Comparison of ENCODE assay signal across 1 cellular context in the genomic region with DNA sequence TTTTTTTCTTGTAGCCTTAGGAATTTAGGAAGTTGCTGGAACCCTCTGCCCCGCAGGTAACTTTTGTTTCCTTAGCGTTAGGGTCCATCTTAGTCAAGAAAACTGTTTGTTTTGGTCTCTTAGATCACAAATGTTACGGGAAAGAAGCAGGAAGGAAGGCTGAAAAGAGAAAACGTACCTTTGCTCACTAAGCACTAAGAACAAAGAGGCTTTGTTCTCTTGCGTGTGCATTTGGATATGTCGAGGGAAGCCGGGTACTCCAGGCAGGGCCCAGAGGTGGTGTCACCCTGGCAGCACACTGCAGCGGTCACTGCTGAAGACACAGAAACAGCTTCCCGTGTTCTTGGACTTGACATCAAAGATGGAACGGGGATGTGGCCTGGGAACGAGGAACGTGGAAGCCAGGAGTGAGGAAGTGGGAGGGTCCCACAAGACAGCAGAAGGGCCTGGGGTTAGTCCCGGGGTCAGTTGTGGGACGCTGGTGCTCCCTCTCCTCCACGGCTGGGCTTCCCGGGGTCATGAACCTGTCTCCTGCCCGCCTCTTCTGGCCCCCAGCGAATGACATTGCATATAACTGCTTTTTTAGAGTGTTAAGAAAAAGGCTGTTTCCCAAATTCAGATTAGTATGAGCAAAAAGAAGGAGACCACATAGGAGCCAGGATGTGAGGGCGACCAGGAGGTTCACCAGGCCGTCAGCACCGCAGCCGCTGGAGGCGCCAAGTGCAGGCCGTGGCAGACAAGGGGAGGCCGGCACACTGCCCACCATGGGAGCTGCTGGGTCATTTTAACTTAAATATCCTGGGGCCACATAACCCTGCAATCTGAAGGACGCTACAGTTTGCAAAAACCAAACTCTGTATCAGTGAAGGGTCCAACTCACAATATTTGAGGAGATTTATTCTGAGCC.
A peak's percentile ranks its signal among the peaks of the same experiment; 100 is the strongest.
TF ChIP-seq lines count a peak whose summit lies in the region.

No MANE protein-coding gene starts in this region.

TF ChIP-seq in HepG2, 621 proteins besides CTCF, POLR2A, EP300 and RAD21 (continued from another document and continues in another):
- TF ChIP-seq, protein P1, sequence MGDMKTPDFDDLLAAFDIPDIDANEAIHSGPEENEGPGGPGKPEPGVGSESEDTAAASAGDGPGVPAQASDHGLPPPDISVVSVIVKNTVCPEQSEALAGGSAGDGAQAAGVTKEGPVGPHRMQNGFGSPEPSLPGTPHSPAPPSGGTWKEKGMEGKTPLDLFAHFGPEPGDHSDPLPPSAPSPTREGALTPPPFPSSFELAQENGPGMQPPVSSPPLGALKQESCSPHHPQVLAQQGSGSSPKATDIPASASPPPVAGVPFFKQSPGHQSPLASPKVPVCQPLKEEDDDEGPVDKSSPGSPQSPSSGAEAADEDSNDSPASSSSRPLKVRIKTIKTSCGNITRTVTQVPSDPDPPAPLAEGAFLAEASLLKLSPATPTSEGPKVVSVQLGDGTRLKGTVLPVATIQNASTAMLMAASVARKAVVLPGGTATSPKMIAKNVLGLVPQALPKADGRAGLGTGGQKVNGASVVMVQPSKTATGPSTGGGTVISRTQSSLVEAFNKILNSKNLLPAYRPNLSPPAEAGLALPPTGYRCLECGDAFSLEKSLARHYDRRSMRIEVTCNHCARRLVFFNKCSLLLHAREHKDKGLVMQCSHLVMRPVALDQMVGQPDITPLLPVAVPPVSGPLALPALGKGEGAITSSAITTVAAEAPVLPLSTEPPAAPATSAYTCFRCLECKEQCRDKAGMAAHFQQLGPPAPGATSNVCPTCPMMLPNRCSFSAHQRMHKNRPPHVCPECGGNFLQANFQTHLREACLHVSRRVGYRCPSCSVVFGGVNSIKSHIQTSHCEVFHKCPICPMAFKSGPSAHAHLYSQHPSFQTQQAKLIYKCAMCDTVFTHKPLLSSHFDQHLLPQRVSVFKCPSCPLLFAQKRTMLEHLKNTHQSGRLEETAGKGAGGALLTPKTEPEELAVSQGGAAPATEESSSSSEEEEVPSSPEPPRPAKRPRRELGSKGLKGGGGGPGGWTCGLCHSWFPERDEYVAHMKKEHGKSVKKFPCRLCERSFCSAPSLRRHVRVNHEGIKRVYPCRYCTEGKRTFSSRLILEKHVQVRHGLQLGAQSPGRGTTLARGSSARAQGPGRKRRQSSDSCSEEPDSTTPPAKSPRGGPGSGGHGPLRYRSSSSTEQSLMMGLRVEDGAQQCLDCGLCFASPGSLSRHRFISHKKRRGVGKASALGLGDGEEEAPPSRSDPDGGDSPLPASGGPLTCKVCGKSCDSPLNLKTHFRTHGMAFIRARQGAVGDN (CRISPR knock-in tag; IDR thresholded peaks at IDR 0.05) = peak; percentile 88
- TF ChIP-seq, protein P2, sequence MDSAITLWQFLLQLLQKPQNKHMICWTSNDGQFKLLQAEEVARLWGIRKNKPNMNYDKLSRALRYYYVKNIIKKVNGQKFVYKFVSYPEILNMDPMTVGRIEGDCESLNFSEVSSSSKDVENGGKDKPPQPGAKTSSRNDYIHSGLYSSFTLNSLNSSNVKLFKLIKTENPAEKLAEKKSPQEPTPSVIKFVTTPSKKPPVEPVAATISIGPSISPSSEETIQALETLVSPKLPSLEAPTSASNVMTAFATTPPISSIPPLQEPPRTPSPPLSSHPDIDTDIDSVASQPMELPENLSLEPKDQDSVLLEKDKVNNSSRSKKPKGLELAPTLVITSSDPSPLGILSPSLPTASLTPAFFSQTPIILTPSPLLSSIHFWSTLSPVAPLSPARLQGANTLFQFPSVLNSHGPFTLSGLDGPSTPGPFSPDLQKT (CRISPR knock-in tag; IDR thresholded peaks at IDR 0.05; ENCODE audit: borderline replicate concordance) = no peak
- TF ChIP-seq ZBTB3 (CRISPR knock-in tag; IDR thresholded peaks at IDR 0.05; ENCODE audit: borderline replicate concordance, low read depth) = no peak
- TF ChIP-seq, protein P3, sequence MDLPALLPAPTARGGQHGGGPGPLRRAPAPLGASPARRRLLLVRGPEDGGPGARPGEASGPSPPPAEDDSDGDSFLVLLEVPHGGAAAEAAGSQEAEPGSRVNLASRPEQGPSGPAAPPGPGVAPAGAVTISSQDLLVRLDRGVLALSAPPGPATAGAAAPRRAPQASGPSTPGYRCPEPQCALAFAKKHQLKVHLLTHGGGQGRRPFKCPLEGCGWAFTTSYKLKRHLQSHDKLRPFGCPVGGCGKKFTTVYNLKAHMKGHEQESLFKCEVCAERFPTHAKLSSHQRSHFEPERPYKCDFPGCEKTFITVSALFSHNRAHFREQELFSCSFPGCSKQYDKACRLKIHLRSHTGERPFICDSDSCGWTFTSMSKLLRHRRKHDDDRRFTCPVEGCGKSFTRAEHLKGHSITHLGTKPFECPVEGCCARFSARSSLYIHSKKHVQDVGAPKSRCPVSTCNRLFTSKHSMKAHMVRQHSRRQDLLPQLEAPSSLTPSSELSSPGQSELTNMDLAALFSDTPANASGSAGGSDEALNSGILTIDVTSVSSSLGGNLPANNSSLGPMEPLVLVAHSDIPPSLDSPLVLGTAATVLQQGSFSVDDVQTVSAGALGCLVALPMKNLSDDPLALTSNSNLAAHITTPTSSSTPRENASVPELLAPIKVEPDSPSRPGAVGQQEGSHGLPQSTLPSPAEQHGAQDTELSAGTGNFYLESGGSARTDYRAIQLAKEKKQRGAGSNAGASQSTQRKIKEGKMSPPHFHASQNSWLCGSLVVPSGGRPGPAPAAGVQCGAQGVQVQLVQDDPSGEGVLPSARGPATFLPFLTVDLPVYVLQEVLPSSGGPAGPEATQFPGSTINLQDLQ (CRISPR knock-in tag; IDR thresholded peaks at IDR 0.05) = no peak
- TF ChIP-seq, protein P4, sequence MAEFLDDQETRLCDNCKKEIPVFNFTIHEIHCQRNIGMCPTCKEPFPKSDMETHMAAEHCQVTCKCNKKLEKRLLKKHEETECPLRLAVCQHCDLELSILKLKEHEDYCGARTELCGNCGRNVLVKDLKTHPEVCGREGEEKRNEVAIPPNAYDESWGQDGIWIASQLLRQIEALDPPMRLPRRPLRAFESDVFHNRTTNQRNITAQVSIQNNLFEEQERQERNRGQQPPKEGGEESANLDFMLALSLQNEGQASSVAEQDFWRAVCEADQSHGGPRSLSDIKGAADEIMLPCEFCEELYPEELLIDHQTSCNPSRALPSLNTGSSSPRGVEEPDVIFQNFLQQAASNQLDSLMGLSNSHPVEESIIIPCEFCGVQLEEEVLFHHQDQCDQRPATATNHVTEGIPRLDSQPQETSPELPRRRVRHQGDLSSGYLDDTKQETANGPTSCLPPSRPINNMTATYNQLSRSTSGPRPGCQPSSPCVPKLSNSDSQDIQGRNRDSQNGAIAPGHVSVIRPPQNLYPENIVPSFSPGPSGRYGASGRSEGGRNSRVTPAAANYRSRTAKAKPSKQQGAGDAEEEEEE (CRISPR knock-in tag; IDR thresholded peaks at IDR 0.05; ENCODE audit: borderline replicate concordance) = no peak
- TF ChIP-seq, protein P5, sequence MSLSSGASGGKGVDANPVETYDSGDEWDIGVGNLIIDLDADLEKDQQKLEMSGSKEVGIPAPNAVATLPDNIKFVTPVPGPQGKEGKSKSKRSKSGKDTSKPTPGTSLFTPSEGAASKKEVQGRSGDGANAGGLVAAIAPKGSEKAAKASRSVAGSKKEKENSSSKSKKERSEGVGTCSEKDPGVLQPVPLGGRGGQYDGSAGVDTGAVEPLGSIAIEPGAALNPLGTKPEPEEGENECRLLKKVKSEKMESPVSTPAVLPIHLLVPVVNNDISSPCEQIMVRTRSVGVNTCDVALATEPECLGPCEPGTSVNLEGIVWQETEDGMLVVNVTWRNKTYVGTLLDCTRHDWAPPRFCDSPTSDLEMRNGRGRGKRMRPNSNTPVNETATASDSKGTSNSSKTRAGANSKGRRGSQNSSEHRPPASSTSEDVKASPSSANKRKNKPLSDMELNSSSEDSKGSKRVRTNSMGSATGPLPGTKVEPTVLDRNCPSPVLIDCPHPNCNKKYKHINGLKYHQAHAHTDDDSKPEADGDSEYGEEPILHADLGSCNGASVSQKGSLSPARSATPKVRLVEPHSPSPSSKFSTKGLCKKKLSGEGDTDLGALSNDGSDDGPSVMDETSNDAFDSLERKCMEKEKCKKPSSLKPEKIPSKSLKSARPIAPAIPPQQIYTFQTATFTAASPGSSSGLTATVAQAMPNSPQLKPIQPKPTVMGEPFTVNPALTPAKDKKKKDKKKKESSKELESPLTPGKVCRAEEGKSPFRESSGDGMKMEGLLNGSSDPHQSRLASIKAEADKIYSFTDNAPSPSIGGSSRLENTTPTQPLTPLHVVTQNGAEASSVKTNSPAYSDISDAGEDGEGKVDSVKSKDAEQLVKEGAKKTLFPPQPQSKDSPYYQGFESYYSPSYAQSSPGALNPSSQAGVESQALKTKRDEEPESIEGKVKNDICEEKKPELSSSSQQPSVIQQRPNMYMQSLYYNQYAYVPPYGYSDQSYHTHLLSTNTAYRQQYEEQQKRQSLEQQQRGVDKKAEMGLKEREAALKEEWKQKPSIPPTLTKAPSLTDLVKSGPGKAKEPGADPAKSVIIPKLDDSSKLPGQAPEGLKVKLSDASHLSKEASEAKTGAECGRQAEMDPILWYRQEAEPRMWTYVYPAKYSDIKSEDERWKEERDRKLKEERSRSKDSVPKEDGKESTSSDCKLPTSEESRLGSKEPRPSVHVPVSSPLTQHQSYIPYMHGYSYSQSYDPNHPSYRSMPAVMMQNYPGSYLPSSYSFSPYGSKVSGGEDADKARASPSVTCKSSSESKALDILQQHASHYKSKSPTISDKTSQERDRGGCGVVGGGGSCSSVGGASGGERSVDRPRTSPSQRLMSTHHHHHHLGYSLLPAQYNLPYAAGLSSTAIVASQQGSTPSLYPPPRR (CRISPR knock-in tag; IDR thresholded peaks at IDR 0.05; ENCODE audit: borderline replicate concordance) = no peak
- TF ChIP-seq U2AF1 (optimal IDR thresholded peaks at IDR 0.05; ENCODE audit: low read depth, low read length) = no peak
- no peak for TF ChIP-seq ZNF724P (CRISPR knock-in tag; IDR thresholded peaks at IDR 0.05; ENCODE audit: borderline replicate concordance)
- TF ChIP-seq RFX3 (CRISPR knock-in tag; IDR thresholded peaks at IDR 0.05) = no peak
- TF ChIP-seq, protein P6, sequence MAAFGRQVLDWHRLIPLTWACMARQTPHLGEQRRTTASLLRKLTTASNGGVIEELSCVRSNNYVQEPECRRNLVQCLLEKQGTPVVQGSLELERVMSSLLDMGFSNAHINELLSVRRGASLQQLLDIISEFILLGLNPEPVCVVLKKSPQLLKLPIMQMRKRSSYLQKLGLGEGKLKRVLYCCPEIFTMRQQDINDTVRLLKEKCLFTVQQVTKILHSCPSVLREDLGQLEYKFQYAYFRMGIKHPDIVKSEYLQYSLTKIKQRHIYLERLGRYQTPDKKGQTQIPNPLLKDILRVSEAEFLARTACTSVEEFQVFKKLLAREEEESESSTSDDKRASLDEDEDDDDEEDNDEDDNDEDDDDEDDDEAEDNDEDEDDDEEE (CRISPR knock-in tag; IDR thresholded peaks at IDR 0.05) = no peak
- TF ChIP-seq, protein P7, sequence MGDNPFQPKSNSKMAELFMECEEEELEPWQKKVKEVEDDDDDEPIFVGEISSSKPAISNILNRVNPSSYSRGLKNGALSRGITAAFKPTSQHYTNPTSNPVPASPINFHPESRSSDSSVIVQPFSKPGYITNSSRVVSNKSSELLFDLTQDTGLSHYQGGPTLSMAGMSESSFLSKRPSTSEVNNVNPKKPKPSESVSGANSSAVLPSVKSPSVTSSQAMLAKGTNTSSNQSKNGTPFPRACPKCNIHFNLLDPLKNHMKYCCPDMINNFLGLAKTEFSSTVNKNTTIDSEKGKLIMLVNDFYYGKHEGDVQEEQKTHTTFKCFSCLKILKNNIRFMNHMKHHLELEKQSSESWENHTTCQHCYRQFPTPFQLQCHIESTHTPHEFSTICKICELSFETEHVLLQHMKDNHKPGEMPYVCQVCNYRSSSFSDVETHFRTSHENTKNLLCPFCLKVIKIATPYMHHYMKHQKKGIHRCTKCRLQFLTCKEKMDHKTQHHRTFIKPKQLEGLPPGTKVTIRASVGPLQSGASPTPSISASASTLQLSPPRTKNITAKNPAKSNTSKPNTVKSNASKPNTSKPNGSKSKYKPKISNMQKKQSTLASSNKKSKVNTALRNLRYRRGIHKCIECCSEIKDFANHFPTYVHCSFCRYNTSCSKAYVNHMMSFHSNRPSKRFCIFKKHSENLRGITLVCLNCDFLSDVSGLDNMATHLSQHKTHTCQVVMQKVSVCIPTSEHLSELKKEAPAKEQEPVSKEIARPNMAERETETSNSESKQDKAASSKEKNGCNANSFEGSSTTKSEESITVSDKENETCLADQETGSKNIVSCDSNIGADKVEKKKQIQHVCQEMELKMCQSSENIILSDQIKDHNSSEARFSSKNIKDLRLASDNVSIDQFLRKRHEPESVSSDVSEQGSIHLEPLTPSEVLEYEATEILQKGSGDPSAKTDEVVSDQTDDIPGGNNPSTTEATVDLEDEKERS (CRISPR knock-in tag; IDR thresholded peaks at IDR 0.05) = no peak
- TF ChIP-seq YEATS4 (CRISPR knock-in tag; IDR thresholded peaks at IDR 0.05; ENCODE audit: borderline replicate concordance) = peak; percentile 66; the same call in 1 of the 2 replicates
- peak; percentile 75 for TF ChIP-seq MED1 (CRISPR knock-in tag; IDR thresholded peaks at IDR 0.05)
- TF ChIP-seq ATF7-NPFF (CRISPR knock-in tag; IDR thresholded peaks at IDR 0.05; ENCODE audit: low read depth) = no peak
- TF ChIP-seq ZNF816 (CRISPR knock-in tag; IDR thresholded peaks at IDR 0.05; ENCODE audit: borderline replicate concordance) = no peak
- TF ChIP-seq, protein P8, sequence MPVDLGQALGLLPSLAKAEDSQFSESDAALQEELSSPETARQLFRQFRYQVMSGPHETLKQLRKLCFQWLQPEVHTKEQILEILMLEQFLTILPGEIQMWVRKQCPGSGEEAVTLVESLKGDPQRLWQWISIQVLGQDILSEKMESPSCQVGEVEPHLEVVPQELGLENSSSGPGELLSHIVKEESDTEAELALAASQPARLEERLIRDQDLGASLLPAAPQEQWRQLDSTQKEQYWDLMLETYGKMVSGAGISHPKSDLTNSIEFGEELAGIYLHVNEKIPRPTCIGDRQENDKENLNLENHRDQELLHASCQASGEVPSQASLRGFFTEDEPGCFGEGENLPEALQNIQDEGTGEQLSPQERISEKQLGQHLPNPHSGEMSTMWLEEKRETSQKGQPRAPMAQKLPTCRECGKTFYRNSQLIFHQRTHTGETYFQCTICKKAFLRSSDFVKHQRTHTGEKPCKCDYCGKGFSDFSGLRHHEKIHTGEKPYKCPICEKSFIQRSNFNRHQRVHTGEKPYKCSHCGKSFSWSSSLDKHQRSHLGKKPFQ (CRISPR knock-in tag; IDR thresholded peaks at IDR 0.05; ENCODE audit: insufficient replicate concordance) = peak; percentile 78
- no peak for TF ChIP-seq ZNF841 (CRISPR knock-in tag; IDR thresholded peaks at IDR 0.05; ENCODE audit: borderline replicate concordance)
- TF ChIP-seq ZNF17 (CRISPR knock-in tag; IDR thresholded peaks at IDR 0.05) = no peak
- no peak for TF ChIP-seq SATB2 (CRISPR knock-in tag; IDR thresholded peaks at IDR 0.05)
- TF ChIP-seq, protein P9, sequence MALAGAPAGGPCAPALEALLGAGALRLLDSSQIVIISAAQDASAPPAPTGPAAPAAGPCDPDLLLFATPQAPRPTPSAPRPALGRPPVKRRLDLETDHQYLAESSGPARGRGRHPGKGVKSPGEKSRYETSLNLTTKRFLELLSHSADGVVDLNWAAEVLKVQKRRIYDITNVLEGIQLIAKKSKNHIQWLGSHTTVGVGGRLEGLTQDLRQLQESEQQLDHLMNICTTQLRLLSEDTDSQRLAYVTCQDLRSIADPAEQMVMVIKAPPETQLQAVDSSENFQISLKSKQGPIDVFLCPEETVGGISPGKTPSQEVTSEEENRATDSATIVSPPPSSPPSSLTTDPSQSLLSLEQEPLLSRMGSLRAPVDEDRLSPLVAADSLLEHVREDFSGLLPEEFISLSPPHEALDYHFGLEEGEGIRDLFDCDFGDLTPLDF (CRISPR knock-in tag; IDR thresholded peaks at IDR 0.05) = no peak
- no peak for TF ChIP-seq SRF (IDR thresholded peaks at IDR 0.05; ENCODE audit: low read depth, low read length)
- TF ChIP-seq HNRNPL (IDR thresholded peaks at IDR 0.05; ENCODE audit: low read depth, low read length) = 0 out of 2 replicates have a peak, but pooled peaks have one; percentile 31
- no peak for TF ChIP-seq ZNF234 (CRISPR knock-in tag; conservative IDR thresholded peaks at IDR 0.05)
- TF ChIP-seq, protein P10, sequence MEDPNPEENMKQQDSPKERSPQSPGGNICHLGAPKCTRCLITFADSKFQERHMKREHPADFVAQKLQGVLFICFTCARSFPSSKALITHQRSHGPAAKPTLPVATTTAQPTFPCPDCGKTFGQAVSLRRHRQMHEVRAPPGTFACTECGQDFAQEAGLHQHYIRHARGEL (CRISPR knock-in tag; IDR thresholded peaks at IDR 0.05) = no peak
- no peak for TF ChIP-seq MED13 (CRISPR knock-in tag; IDR thresholded peaks at IDR 0.05)
